In genomic region chr21:27739187-27739586, GRCh38 we compare ENCODE assay signal across 22 cellular contexts.
"Had no signal": no experiment of that assay in that cellular context is flagged by ENCODE, and none has a peak within 500 bp of the region (broad histone marks: within the 10 kb centered on the region; RNA-seq: fewer than 3 reads in every experiment).

No MANE protein-coding gene starts in this region.

- H3K27ac ChIP-seq: KMS-11, RWPE1 had no signal

- H3K9me3 ChIP-seq: SK-N-SH had no signal

- H3K4me2 ChIP-seq: KMS-11, SK-N-SH had no signal

- H3K4me3 ChIP-seq: K562 had no signal

- ATAC-seq: HepG2, K562, Panc1, PC-3 had no signal

- DNase-seq: Kasumi-1; MM.1S; NCI-H1092 treated with DMSO at 0.1 percent for 48 hours; NCI-H1436 treated with DMSO at 0.1 percent for 48 hours; NCI-H1694; NCI-H187 treated with DMSO at 0.1 percent for 48 hours; NCI-H2029 treated with DMSO at 0.1 percent for 48 hours; NCI-H2171 treated with DMSO at 0.1 percent for 48 hours; NCI-H345; NCI-H446 treated with DMSO at 0.1 percent for 48 hours; NCI-H510A treated with DMSO at 0.1 percent for 48 hours; NCI-H526; NK-92 treated with Interleukin-12 subunit alpha and Interleukin-12 subunit beta, amount 100 ng/mL, for 24 hours; PC-3; SHP77; SK-N-SH; SW 1271 had no signal
